8 cellular contexts compared by ENCODE assay signal in the genomic region with DNA sequence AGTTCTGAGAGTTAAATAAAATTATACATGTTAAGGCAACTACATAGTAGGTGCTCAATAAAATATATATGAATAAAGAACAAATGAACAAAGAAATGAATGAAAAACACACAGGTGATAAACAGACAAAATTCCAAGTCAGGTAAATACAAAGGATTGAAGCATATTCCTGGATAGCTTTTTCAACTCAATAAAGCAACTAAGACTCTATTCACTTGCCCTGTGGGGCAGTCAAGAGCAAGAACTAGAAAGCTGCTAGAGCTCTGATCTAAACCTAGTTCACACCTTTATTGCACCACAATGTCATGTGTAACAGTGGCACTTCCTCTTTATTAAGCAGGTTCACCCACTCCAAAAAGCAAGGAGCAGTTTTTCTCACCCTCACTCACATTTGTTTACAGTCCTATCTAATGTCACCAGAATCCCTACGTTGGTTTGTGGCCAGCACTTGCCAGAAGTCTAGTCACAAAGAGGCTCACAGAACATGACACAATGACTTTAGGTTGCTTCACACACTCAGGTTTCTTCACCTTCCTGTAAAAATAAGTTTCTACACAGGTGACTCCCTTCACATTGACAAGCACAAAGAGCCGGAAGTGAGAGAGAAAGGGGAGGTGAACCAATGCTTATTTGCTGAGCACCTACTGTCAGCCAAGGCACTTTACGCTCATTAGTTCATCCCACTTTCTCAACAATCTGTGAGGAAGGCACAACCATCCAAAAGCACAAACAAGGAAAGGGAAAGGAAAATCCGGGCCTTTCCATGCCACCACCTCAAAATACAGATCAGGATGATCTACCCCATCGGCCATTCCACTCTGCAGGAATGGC.
A peak's percentile ranks its signal among the peaks of the same experiment; 100 is the strongest.
DNase-seq lines count a peak whose midpoint lies in the region; ATAC-seq, FAIRE-seq and TF ChIP-seq lines count a peak whose summit lies in the region.

No MANE protein-coding gene starts in this region.

- no peak overlapping the region for H2AFZ ChIP-seq in OCI-LY1 (ENCODE audit: low read length)

- H3K4me1 Mint-ChIP-seq in activated naive CD4-positive, alpha-beta T cell treated with anti-CD3 and anti-CD28 coated beads, Interleukin-2, amount 10 ng/mL, durations not matched to agents 7 days and 5 days: peaks cover 97% of the 10 kb centered on the region
- peaks cover 23% of the 10 kb centered on the region for H3K4me1 Mint-ChIP-seq in neural crest cell

- DNase-seq in GM18507 (ENCODE audit: extremely low spot score, insufficient read length, low read depth) (peak; percentile 61), neural crest cell (ENCODE audit: low read depth, low spot score) (no peak), KG1 (lab: John Stamatoyannopoulos, UW) (no peak), SW 1271 (lab: John Stamatoyannopoulos, UW) (no peak), RWPE1 (ENCODE audit: low spot score) (no peak)
- DNase-seq in activated naive CD4-positive, alpha-beta T cell treated with anti-CD3 and anti-CD28 coated beads, Interleukin-2, amount 10 ng/mL, durations not matched to agents 7 days and 5 days: peak; percentile 81

- H3K27ac ChIP-seq in OCI-LY1 (ENCODE audit: low read depth, low read length, poor library complexity, severe bottlenecking) (peak overlapping the region; percentile 92), RWPE1 (no peak overlapping the region)

- CTCF ChIA-PET in activated naive CD4-positive, alpha-beta T cell treated with anti-CD3 and anti-CD28 coated beads, Interleukin-2, amount 10 ng/mL, durations not matched to agents 7 days and 5 days (lab: Charles Lee): interaction anchor here (0.9 to 10.6 kb wide), 14 partner anchors 8 to 77 kb away, joined by 3 to 100 read pairs (median 4); a partner anchor contains a TSS
- CTCF ChIA-PET in RWPE1 (lab: Yijun Ruan, JAX): interaction anchor here (0.7 to 1.4 kb wide), 3 partner anchors 8 to 10 kb away, joined by 3 to 4 read pairs (median 3); no protein-coding TSS in a partner anchor

- ATAC-seq in HG02852 (IDR thresholded peaks at IDR 0.05; ENCODE audit: unreplicated experiment): peak; percentile 51

- H4K20me1 ChIP-seq in OCI-LY1 (ENCODE audit: insufficient read depth, low read length): no peaks in the 10 kb centered on the region

- H3K4me2 ChIP-seq in OCI-LY1 (ENCODE audit: low read length): peak overlapping the region; percentile 48

- H3K36me3 ChIP-seq in OCI-LY1 (ENCODE audit: insufficient read depth, low read length): peaks cover 72% of the 10 kb centered on the region

- H3K9me3 ChIP-seq in OCI-LY1 (ENCODE audit: low read length): no peaks in the 10 kb centered on the region

- H3K9ac ChIP-seq in OCI-LY1 (ENCODE audit: low read length): peak overlapping the region; percentile 12; the same call in 1 of the 2 replicates

- peak; percentile 89 for FAIRE-seq in GM18507 (lab: Jason Lieb, UNC)

- POLR2A ChIA-PET in RWPE1 (lab: Yijun Ruan, JAX; ENCODE audit: low non-redundant PET): no interaction called here

- peak overlapping the region; percentile 71 for H3K4me3 Mint-ChIP-seq in activated naive CD4-positive, alpha-beta T cell treated with anti-CD3 and anti-CD28 coated beads, Interleukin-2, amount 10 ng/mL, durations not matched to agents 7 days and 5 days
- H3K4me3 Mint-ChIP-seq in neural crest cell: no peak overlapping the region

- H3K4me3 ChIP-seq in OCI-LY1 (ENCODE audit: low read depth, low read length, poor library complexity, severe bottlenecking): peak overlapping the region; percentile 10

- no peaks in the 10 kb centered on the region for H3K9me3 Mint-ChIP-seq in activated naive CD4-positive, alpha-beta T cell treated with anti-CD3 and anti-CD28 coated beads, Interleukin-2, amount 10 ng/mL, durations not matched to agents 7 days and 5 days
- H3K9me3 Mint-ChIP-seq in neural crest cell: no peaks in the 10 kb centered on the region

- no peaks in the 10 kb centered on the region for H3K27me3 Mint-ChIP-seq in activated naive CD4-positive, alpha-beta T cell treated with anti-CD3 and anti-CD28 coated beads, Interleukin-2, amount 10 ng/mL, durations not matched to agents 7 days and 5 days
- no peaks in the 10 kb centered on the region for H3K27me3 Mint-ChIP-seq in neural crest cell (ENCODE audit: low read depth)

- H3K27ac Mint-ChIP-seq in activated naive CD4-positive, alpha-beta T cell treated with anti-CD3 and anti-CD28 coated beads, Interleukin-2, amount 10 ng/mL, durations not matched to agents 7 days and 5 days: peak overlapping the region; percentile 100
- peak overlapping the region; percentile 2 for H3K27ac Mint-ChIP-seq in neural crest cell (ENCODE audit: unreplicated experiment)

- TF ChIP-seq CTCF in OCI-LY1 (IDR thresholded peaks at IDR 0.05; ENCODE audit: low read length) (no peak), neural crest cell (conservative IDR thresholded peaks at IDR 0.05) (no peak), RWPE1 (conservative IDR thresholded peaks at IDR 0.05; ENCODE audit: low read depth) (no peak)

- peaks cover 21% of the 10 kb centered on the region for H3K4me1 ChIP-seq in OCI-LY1 (ENCODE audit: insufficient read depth, low read length, severe bottlenecking)

- H3K9me2 ChIP-seq in OCI-LY1 (ENCODE audit: low read depth, low read length): no peaks in the 10 kb centered on the region

- H3K27me3 ChIP-seq in OCI-LY1 (ENCODE audit: insufficient read depth, low read length): no peaks in the 10 kb centered on the region

- no peaks in the 10 kb centered on the region for H3K79me2 ChIP-seq in OCI-LY1 (ENCODE audit: insufficient read depth, low read length)

- H3F3A ChIP-seq in OCI-LY1 (ENCODE audit: insufficient read depth, low read length): no peaks in the 10 kb centered on the region; the same call in 1 of the 2 replicates

- peaks cover 69% of the 10 kb centered on the region for H3K36me3 Mint-ChIP-seq in activated naive CD4-positive, alpha-beta T cell treated with anti-CD3 and anti-CD28 coated beads, Interleukin-2, amount 10 ng/mL, durations not matched to agents 7 days and 5 days
- peaks cover 14% of the 10 kb centered on the region for H3K36me3 Mint-ChIP-seq in neural crest cell (ENCODE audit: low read depth)

Comparison
In these comparisons a context has a peak if more than half of its experiments do, and no peak if none do; other contexts are left out.
1. DNase-seq: peak in GM18507 (single experiment) and activated naive CD4-positive, alpha-beta T cell treated with anti-CD3 and anti-CD28 coated beads, Interleukin-2, amount 10 ng/mL, durations not matched to agents 7 days and 5 days (single experiment); none in neural crest cell (single experiment), KG1 (single experiment), SW 1271 (0 of 2) and RWPE1 (single experiment).